Comparison of ENCODE assay signal across 27 cellular contexts in genomic region chr1:58119971-58120370, GRCh38.
"Had no signal": no experiment of that assay in that cellular context is flagged by ENCODE, and none has a peak within 500 bp of the region (broad histone marks: within the 10 kb centered on the region; RNA-seq: fewer than 3 reads in every experiment).

No MANE protein-coding gene starts in this region.

- H3K36me3 ChIP-seq: MG63, WERI-Rb-1 had no signal

- FAIRE-seq: astrocyte had no signal

- H3K4me3 ChIP-seq: MG63, SK-N-MC had no signal

- DNase-seq: activated CD4-positive, alpha-beta T cell treated with anti-CD3 and anti-CD28 coated beads for 4 hours; activated CD8-positive, alpha-beta memory T cell treated with anti-CD3 and anti-CD28 coated beads, Interleukin-2, amount 50 U/mL, for 4 hours; activated CD8-positive, alpha-beta T cell treated with anti-CD3 and anti-CD28 coated beads for 36 hours; activated T-cell treated with anti-CD3 and anti-CD28 coated beads, Interleukin-2, amount 50 U/mL, for 72 hours; amygdala; cerebellar nuclear complex; KG1; MG63; MV-4-11; NCI-H1092 treated with DMSO at 0.1 percent for 48 hours; NCI-H1417 treated with DMSO at 0.1 percent for 48 hours; NCI-H1694; NCI-H2029; NCI-H2107; NCI-H2171 treated with DMSO at 0.1 percent for 48 hours; NCI-H226; NCI-H526; NCI-H82; NK-92 treated with Interleukin-12 subunit alpha and Interleukin-12 subunit beta, amount 100 ng/mL, for 24 hours; OCI-M1; RPMI8226; T-helper 1 cell; WERI-Rb-1 had no signal

- H3K27me3 ChIP-seq: MG63 had no signal

- H3K27ac ChIP-seq: SK-N-MC, WERI-Rb-1 had no signal

- H3K9me3 ChIP-seq: MG63 had no signal

- ATAC-seq: activated CD8-positive, alpha-beta T cell treated with anti-CD3 and anti-CD28 coated beads for 36 hours; activated T-cell treated with anti-CD3 and anti-CD28 coated beads, Interleukin-2, amount 50 U/mL, for 72 hours; Panc1; Right ventricle myocardium inferior had no signal
